8 cellular contexts compared by ENCODE assay signal in the genomic region with DNA sequence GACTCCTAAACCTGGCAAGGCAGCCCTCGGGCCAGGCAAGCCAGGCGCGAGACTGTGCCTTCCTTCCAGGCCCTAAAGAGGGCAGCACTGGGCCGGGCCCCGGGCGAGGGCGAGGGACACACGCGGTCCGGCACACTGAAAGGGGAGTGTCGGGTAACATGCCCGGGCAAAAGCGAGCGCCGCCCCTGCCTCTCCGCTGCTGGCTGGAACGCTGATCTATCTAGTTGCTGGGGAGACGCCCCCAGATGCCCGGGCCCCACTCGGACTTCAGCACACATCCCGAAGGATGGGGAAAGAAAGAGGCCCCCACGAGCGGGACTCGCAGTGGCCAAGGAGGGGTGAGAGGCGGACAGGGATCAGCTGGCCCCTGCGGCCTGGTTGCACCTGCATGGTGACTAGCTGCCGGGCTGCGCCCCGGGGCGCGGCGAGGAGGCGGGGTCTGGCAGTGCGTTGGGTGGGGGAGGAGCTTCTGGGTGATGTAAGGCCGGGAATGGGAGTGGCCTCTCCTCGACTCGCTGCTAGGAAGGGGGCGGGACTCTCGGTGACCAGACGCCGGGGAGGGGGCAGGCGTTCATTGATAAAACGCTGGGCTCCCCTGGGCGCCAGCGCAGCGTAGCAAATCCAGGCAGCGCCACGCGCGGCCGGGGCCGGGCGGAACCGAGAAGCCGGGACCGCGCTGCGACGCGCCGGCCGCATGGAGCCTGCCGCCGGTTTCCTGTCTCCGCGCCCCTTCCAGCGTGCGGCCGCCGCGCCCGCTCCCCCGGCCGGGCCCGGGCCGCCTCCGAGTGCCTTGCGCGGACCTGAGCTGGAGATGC. TPM values are rescaled to one million over a fixed set of nuclear protein-coding genes. Genes with fewer than 3 reads are reported as not detected.
A peak's percentile ranks its signal among the peaks of the same experiment; 100 is the strongest.
DNase-seq lines count a peak whose midpoint lies in the region; ATAC-seq and TF ChIP-seq lines count a peak whose summit lies in the region.

A gene (plus strand): TSS at position 608 of the 815 bp plus-strand sequence. CDS start 87 bp downstream, at position 695.

- under 1% methylated on average over 54 of the region's 79 CpGs for WGBS in hepatocyte (ENCODE audit: low lambda C conversion rate, missing lambda C conversion rate)

- peak; percentile 89 for ATAC-seq in GM18511 (IDR thresholded peaks at IDR 0.05; ENCODE audit: unreplicated experiment)
- peak; percentile 81 for ATAC-seq in HG03039 (IDR thresholded peaks at IDR 0.05; ENCODE audit: unreplicated experiment)

- H3K27me3 ChIP-seq in hepatocyte: no peaks in the 10 kb centered on the region

- H3K27ac ChIP-seq in 22Rv1: peak within 1 kb of the TSS; percentile 86
- peak within 1 kb of the TSS; percentile 94 for H3K27ac ChIP-seq in hepatocyte

- H2AFZ ChIP-seq in hepatocyte: peak within 1 kb of the TSS; percentile 45

- H3K36me3 ChIP-seq in hepatocyte (replicated peaks; ENCODE audit: insufficient read depth, low read depth): no peaks in the 10 kb centered on the region

- peak within 1 kb of the TSS; percentile 75 for H3K4me3 ChIP-seq in hepatocyte

- DNase-seq in NCI-H2081 (lab: John Stamatoyannopoulos, UW) (peak; percentile 98 to 100), T1000 (lab: John Stamatoyannopoulos, UW) (peak; percentile 98), astrocyte of the hippocampus (ENCODE audit: low read depth, low spot score) (peak; percentile 99), hepatocyte (ENCODE audit: low spot score) (peak; percentile 99), retina (peak; percentile 100)

- no peaks in the 10 kb centered on the region for H3K9me2 ChIP-seq in hepatocyte (replicated peaks; ENCODE audit: insufficient read depth)

- no peaks in the 10 kb centered on the region for H3K9me3 ChIP-seq in hepatocyte (ENCODE audit: low read depth)

- H3K4me2 ChIP-seq in hepatocyte: peak within 1 kb of the TSS; percentile 94

- peaks cover 10% of the 10 kb centered on the region for H3K79me2 ChIP-seq in hepatocyte

- H3K4me1 ChIP-seq in hepatocyte (ENCODE audit: insufficient read depth): no peaks in the 10 kb centered on the region

- peak; percentile 97 for TF ChIP-seq CTCF in 22Rv1 (IDR thresholded peaks at IDR 0.05)
- peak; percentile 89 for TF ChIP-seq CTCF in hepatocyte (IDR thresholded peaks at IDR 0.05; ENCODE audit: poor library complexity)

- H4K20me1 ChIP-seq in hepatocyte (ENCODE audit: insufficient read depth, poor library complexity, severe bottlenecking): no peaks in the 10 kb centered on the region

RNA-seq across cellular contexts. Expression of the gene that starts here (rescaled TPM):
- 8.9 and 18.2 TPM in 2 replicates for total RNA-seq in hepatocyte
- 38.7 and 40.1 TPM in 2 replicates for polyA plus RNA-seq in hepatocyte

Comparison
In these comparisons a context has a peak if more than half of its experiments do, and no peak if none do; other contexts are left out.
1. Peak in every context shown above with its lines: DNase-seq, ATAC-seq, H3K4me3 ChIP-seq and H3K27ac ChIP-seq.